Comparison of ENCODE assay signal across 33 cellular contexts in genomic region chr22:46179748-46180147, GRCh38.
"Had no signal": no experiment of that assay in that cellular context is flagged by ENCODE, and none has a peak within 500 bp of the region (broad histone marks: within the 10 kb centered on the region; RNA-seq: fewer than 3 reads in every experiment).

No MANE protein-coding gene starts in this region.

- H3K4me1 ChIP-seq: gastrocnemius medialis, heart left ventricle had no signal

- FAIRE-seq: astrocyte, bronchial epithelial cell had no signal

- H3K4me3 ChIP-seq: coronary artery, dorsolateral prefrontal cortex, gastrocnemius medialis, heart left ventricle had no signal

- H3K9me3 ChIP-seq: gastrocnemius medialis had no signal

- H3K27me3 ChIP-seq: brain microvascular endothelial cell, dorsolateral prefrontal cortex, gastrocnemius medialis, heart left ventricle had no signal

- H3K27ac Mint-ChIP-seq: activated B cell treated with CpG ODN at 0.5 μM for 24 hours; activated CD8-positive, alpha-beta T cell treated with anti-CD3 and anti-CD28 coated beads for 36 hours; activated naive CD8-positive, alpha-beta T cell; activated T-helper 17 cell treated with anti-CD3 and anti-CD28 coated beads, Interleukin-2, amount 50 U/mL, for 72 hours; dendritic cell treated with granulocyte-macrophage colony-stimulating factor and Interleukin-4, amounts not matched to agents 40 ng/mL and 50 ng/mL, for 4 days; endodermal cell; T-helper 1 cell treated with Interleukin-12 subunit alpha and Interleukin-12 subunit beta and Interleukin-4 antibody, amounts not matched to agents 30 μg/mL and 1 μg/mL, for 36 hours had no signal

- H3K27ac ChIP-seq: brain microvascular endothelial cell, coronary artery, dorsolateral prefrontal cortex, gastrocnemius medialis, heart left ventricle, WERI-Rb-1 had no signal

- H3K36me3 ChIP-seq: brain microvascular endothelial cell had no signal

- DNase-seq: activated B cell treated with CpG ODN at 0.5 μM for 24 hours; activated CD4-positive, alpha-beta T cell treated with anti-CD3 and anti-CD28 coated beads for 48 hours; activated CD4-positive, alpha-beta T cell treated with anti-CD3 and anti-CD28 coated beads, Interleukin-2, amount 50 U/mL, for 1 hour; activated CD4-positive, alpha-beta T cell treated with anti-CD3 and anti-CD28 coated beads, Interleukin-2, amount 50 U/mL, for 48 hours; activated CD8-positive, alpha-beta memory T cell treated with anti-CD3 and anti-CD28 coated beads for 24 hours; activated CD8-positive, alpha-beta T cell treated with anti-CD3 and anti-CD28 coated beads for 36 hours; activated effector memory CD4-positive, alpha-beta T cell treated with Interleukin-2 at 50 U/mL for 16 hours; activated gamma-delta T cell treated with Interleukin-2 at 50 U/mL for 16 hours; activated naive CD4-positive, alpha-beta T cell treated with anti-CD3 and anti-CD28 coated beads, Interleukin-2, amount 50 U/mL, for 16 hours; activated naive CD4-positive, alpha-beta T cell treated with Interleukin-2 at 50 U/mL for 16 hours; activated T-cell treated with anti-CD3 and anti-CD28 coated beads, Interleukin-2, amount 50 U/mL, for 4 hours; amniotic stem cell; anterior cingulate cortex; brain microvascular endothelial cell; dorsolateral prefrontal cortex; effector memory CD4-positive, alpha-beta T cell; endodermal cell; foreskin fibroblast; gastrocnemius medialis; glutamatergic neuron; heart left ventricle; T1000; WERI-Rb-1 had no signal

- H3K4me3 Mint-ChIP-seq: activated B cell treated with CpG ODN at 0.5 μM for 24 hours; activated CD8-positive, alpha-beta T cell treated with anti-CD3 and anti-CD28 coated beads for 36 hours; activated naive CD8-positive, alpha-beta T cell; activated T-cell treated with anti-CD3 and anti-CD28 coated beads, Interleukin-2, amount 50 U/mL, for 4 hours; activated T-helper 17 cell treated with anti-CD3 and anti-CD28 coated beads, Interleukin-2, amount 50 U/mL, for 72 hours; central memory CD8-positive, alpha-beta T cell; dendritic cell treated with granulocyte-macrophage colony-stimulating factor and Interleukin-4, amounts not matched to agents 40 ng/mL and 50 ng/mL, for 4 days; endodermal cell; T-helper 1 cell treated with Interleukin-12 subunit alpha and Interleukin-12 subunit beta and Interleukin-4 antibody, amounts not matched to agents 30 μg/mL and 1 μg/mL, for 36 hours had no signal

- H3K27me3 Mint-ChIP-seq: activated B cell treated with CpG ODN at 0.5 μM for 24 hours; activated CD8-positive, alpha-beta T cell treated with anti-CD3 and anti-CD28 coated beads for 36 hours; activated naive CD8-positive, alpha-beta T cell; activated T-helper 17 cell treated with anti-CD3 and anti-CD28 coated beads, Interleukin-2, amount 50 U/mL, for 72 hours; central memory CD8-positive, alpha-beta T cell; dendritic cell treated with granulocyte-macrophage colony-stimulating factor and Interleukin-4, amounts not matched to agents 40 ng/mL and 50 ng/mL, for 4 days had no signal

- ATAC-seq: activated CD4-positive, CD25-positive, alpha-beta regulatory T cell treated with anti-CD3 and anti-CD28 coated beads, Interleukin-2, amount 50 U/mL, for 24 hours; activated CD8-positive, alpha-beta T cell treated with anti-CD3 and anti-CD28 coated beads for 36 hours; activated T-cell treated with anti-CD3 and anti-CD28 coated beads, Interleukin-2, amount 50 U/mL, for 4 hours; activated T-helper 17 cell treated with anti-CD3 and anti-CD28 coated beads, Interleukin-2, amount 50 U/mL, for 72 hours; esophagus mucosa; gastrocnemius medialis; heart left ventricle had no signal

- H3K4me1 Mint-ChIP-seq: activated B cell treated with CpG ODN at 0.5 μM for 24 hours; activated T-helper 17 cell treated with anti-CD3 and anti-CD28 coated beads, Interleukin-2, amount 50 U/mL, for 72 hours; endodermal cell had no signal
